1 cellular context compared by ENCODE assay signal in the genomic region with DNA sequence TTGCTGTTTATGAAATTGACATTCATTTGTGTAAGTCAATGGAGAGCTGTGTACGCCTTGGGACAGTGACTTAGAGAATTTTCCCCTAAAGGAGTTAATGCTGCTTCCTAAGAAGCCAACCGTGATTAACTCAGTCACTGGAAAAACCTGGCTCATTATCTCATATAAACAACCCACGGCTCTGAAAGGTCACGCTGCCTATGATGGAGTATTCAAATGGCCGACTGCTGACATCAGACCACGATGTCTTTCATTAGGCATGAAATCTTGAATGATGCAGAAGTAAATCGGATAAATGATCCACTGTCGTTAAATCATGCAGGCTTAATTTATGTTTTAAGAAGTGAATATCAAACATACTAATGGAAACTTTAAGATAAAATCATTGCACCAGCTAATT.
TF ChIP-seq lines count a peak whose summit lies in the region.

No MANE protein-coding gene starts in this region.

TF ChIP-seq in HepG2, 621 proteins besides CTCF, POLR2A, EP300 and RAD21 (continued from another document):
- TF ChIP-seq, protein P1, sequence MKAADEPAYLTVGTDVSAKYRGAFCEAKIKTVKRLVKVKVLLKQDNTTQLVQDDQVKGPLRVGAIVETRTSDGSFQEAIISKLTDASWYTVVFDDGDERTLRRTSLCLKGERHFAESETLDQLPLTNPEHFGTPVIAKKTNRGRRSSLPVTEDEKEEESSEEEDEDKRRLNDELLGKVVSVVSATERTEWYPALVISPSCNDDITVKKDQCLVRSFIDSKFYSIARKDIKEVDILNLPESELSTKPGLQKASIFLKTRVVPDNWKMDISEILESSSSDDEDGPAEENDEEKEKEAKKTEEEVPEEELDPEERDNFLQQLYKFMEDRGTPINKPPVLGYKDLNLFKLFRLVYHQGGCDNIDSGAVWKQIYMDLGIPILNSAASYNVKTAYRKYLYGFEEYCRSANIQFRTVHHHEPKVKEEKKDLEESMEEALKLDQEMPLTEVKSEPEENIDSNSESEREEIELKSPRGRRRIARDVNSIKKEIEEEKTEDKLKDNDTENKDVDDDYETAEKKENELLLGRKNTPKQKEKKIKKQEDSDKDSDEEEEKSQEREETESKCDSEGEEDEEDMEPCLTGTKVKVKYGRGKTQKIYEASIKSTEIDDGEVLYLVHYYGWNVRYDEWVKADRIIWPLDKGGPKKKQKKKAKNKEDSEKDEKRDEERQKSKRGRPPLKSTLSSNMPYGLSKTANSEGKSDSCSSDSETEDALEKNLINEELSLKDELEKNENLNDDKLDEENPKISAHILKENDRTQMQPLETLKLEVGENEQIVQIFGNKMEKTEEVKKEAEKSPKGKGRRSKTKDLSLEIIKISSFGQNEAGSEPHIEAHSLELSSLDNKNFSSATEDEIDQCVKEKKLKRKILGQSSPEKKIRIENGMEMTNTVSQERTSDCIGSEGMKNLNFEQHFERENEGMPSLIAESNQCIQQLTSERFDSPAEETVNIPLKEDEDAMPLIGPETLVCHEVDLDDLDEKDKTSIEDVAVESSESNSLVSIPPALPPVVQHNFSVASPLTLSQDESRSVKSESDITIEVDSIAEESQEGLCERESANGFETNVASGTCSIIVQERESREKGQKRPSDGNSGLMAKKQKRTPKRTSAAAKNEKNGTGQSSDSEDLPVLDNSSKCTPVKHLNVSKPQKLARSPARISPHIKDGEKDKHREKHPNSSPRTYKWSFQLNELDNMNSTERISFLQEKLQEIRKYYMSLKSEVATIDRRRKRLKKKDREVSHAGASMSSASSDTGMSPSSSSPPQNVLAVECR (CRISPR knock-in tag; IDR thresholded peaks at IDR 0.05; ENCODE audit: borderline replicate concordance): no peak
- no peak for TF ChIP-seq ZNF20 (CRISPR knock-in tag; IDR thresholded peaks at IDR 0.05)
- TF ChIP-seq, protein P2, sequence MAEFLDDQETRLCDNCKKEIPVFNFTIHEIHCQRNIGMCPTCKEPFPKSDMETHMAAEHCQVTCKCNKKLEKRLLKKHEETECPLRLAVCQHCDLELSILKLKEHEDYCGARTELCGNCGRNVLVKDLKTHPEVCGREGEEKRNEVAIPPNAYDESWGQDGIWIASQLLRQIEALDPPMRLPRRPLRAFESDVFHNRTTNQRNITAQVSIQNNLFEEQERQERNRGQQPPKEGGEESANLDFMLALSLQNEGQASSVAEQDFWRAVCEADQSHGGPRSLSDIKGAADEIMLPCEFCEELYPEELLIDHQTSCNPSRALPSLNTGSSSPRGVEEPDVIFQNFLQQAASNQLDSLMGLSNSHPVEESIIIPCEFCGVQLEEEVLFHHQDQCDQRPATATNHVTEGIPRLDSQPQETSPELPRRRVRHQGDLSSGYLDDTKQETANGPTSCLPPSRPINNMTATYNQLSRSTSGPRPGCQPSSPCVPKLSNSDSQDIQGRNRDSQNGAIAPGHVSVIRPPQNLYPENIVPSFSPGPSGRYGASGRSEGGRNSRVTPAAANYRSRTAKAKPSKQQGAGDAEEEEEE (CRISPR knock-in tag; IDR thresholded peaks at IDR 0.05; ENCODE audit: borderline replicate concordance): no peak
- no peak for TF ChIP-seq FOXC1 (CRISPR knock-in tag; IDR thresholded peaks at IDR 0.05; ENCODE audit: borderline replicate concordance)
- TF ChIP-seq NKX3-1 (CRISPR knock-in tag; IDR thresholded peaks at IDR 0.05): no peak
TF ChIP-seq in HepG2: peak in this region for 0.
